Comparison of ENCODE assay signal across 20 cellular contexts in the genomic region with DNA sequence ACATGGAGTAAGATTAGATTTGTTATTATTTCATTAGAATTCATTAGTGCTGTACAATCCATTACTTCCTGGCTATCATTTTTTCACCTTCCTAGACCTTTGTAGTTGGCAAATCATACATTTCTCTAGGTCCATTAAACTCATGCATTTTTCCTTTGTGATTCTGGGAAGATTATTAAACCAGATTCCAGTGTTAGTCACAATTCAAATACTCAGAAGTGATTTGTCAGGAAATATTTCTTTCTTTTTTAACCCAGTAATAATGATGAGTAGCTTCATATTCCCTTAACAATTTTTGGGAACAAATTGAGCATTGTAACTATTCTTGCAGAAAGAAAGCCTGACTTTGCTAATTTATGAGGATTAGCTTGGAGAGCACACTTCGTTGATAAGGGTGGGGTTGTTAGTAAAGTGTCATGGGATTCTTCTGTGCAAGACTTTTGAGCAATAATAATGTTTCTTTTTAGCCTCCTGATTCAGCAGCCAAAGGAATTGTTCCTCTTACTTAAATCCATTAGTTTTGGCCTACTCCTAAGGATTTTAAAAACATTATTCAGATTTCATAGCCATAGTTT. TPM values are rescaled to one million over a fixed set of nuclear protein-coding genes. Genes with fewer than 3 reads are reported as not detected.
"Had no signal": no experiment of that assay in that cellular context is flagged by ENCODE, and none has a peak within 500 bp of the region (broad histone marks: within the 10 kb centered on the region; RNA-seq: fewer than 3 reads in every experiment).

No MANE protein-coding gene starts in this region.

- H3K4me3 ChIP-seq: breast epithelium, left ventricle myocardium inferior, smooth muscle cell, upper lobe of left lung had no signal

- ATAC-seq: effector memory CD8-positive, alpha-beta T cell; natural killer cell treated with Interleukin-12 subunit alpha and Interleukin-12 subunit beta and Interleukin-15 and Interleukin-18, amount 100 ng/mL, for 72 hours had no signal

- H3K36me3 ChIP-seq: breast epithelium, left ventricle myocardium inferior, upper lobe of left lung had no signal

- H3K27me3 ChIP-seq: breast epithelium, upper lobe of left lung had no signal

- H3K4me1 ChIP-seq: breast epithelium, left ventricle myocardium inferior, upper lobe of left lung had no signal

- H3K4me2 ChIP-seq: smooth muscle cell had no signal

- H3K27ac ChIP-seq: left ventricle myocardium inferior, upper lobe of left lung had no signal

- DNase-seq: activated B cell treated with CpG ODN at 0.5 μM for 24 hours; activated CD4-positive, alpha-beta T cell treated with anti-CD3 and anti-CD28 coated beads, Interleukin-2, amount 10 ng/mL, durations not matched to agents 24 days and 14 days; activated naive CD8-positive, alpha-beta T cell treated with anti-CD3 and anti-CD28 coated beads, Interleukin-2, amount 10 ng/mL, durations not matched to agents 7 days and 5 days; anterior cingulate cortex; dermis blood vessel endothelial cell; effector memory CD8-positive, alpha-beta T cell; hippocampal formation; left ventricle myocardium inferior; nucleus accumbens; right cardiac atrium; T-helper 2 cell had no signal

- H3K9me3 ChIP-seq: breast epithelium, left ventricle myocardium inferior, upper lobe of left lung had no signal

RNA-seq across cellular contexts. Expression of gene KRT24, which starts 18.7 kb away (rescaled TPM):
- total RNA-seq: activated B cell treated with CpG ODN at 0.5 μM for 24 hours; activated CD4-positive, alpha-beta T cell treated with anti-CD3 and anti-CD28 coated beads, Interleukin-2, amount 10 ng/mL, durations not matched to agents 24 days and 14 days; activated naive CD8-positive, alpha-beta T cell treated with anti-CD3 and anti-CD28 coated beads, Interleukin-2, amount 10 ng/mL, durations not matched to agents 7 days and 5 days; activated T-helper 1 cell treated with anti-CD3 and anti-CD28 coated beads, Interleukin-12 subunit alpha, Interleukin-12 subunit beta, Interleukin-2, Interleukin-4 antibody, amounts not matched to agents 30 ng/mL and 10 ng/mL and 1 ng/mL, durations not matched to agents 14 hours and 24 hours and 36 hours; breast epithelium; chondrocyte; dermis blood vessel endothelial cell; left ventricle myocardium inferior; natural killer cell treated with Interleukin-12 subunit alpha and Interleukin-12 subunit beta and Interleukin-15 and Interleukin-18, amount 100 ng/mL, for 72 hours; posterior vena cava; right cardiac atrium; smooth muscle cell; temporal lobe; upper lobe of left lung had no signal
- polyA plus RNA-seq: smooth muscle cell had no signal

RNA-seq across cellular contexts. Expression of gene KRT25, which starts 32.9 kb away (rescaled TPM):
- total RNA-seq: activated B cell treated with CpG ODN at 0.5 μM for 24 hours; activated CD4-positive, alpha-beta T cell treated with anti-CD3 and anti-CD28 coated beads, Interleukin-2, amount 10 ng/mL, durations not matched to agents 24 days and 14 days; activated naive CD8-positive, alpha-beta T cell treated with anti-CD3 and anti-CD28 coated beads, Interleukin-2, amount 10 ng/mL, durations not matched to agents 7 days and 5 days; activated T-helper 1 cell treated with anti-CD3 and anti-CD28 coated beads, Interleukin-12 subunit alpha, Interleukin-12 subunit beta, Interleukin-2, Interleukin-4 antibody, amounts not matched to agents 30 ng/mL and 10 ng/mL and 1 ng/mL, durations not matched to agents 14 hours and 24 hours and 36 hours; breast epithelium; chondrocyte; dermis blood vessel endothelial cell; left ventricle myocardium inferior; natural killer cell treated with Interleukin-12 subunit alpha and Interleukin-12 subunit beta and Interleukin-15 and Interleukin-18, amount 100 ng/mL, for 72 hours; posterior vena cava; right cardiac atrium; smooth muscle cell; upper lobe of left lung had no signal
- polyA plus RNA-seq: keratinocyte, right cardiac atrium, smooth muscle cell had no signal

RNA-seq across cellular contexts. Expression of gene KRT26, which starts 49.8 kb away (rescaled TPM):
- total RNA-seq: activated B cell treated with CpG ODN at 0.5 μM for 24 hours; activated CD4-positive, alpha-beta T cell treated with anti-CD3 and anti-CD28 coated beads, Interleukin-2, amount 10 ng/mL, durations not matched to agents 24 days and 14 days; activated naive CD8-positive, alpha-beta T cell treated with anti-CD3 and anti-CD28 coated beads, Interleukin-2, amount 10 ng/mL, durations not matched to agents 7 days and 5 days; activated T-helper 1 cell treated with anti-CD3 and anti-CD28 coated beads, Interleukin-12 subunit alpha, Interleukin-12 subunit beta, Interleukin-2, Interleukin-4 antibody, amounts not matched to agents 30 ng/mL and 10 ng/mL and 1 ng/mL, durations not matched to agents 14 hours and 24 hours and 36 hours; breast epithelium; chondrocyte; dermis blood vessel endothelial cell; left ventricle myocardium inferior; natural killer cell treated with Interleukin-12 subunit alpha and Interleukin-12 subunit beta and Interleukin-15 and Interleukin-18, amount 100 ng/mL, for 72 hours; posterior vena cava; right cardiac atrium; smooth muscle cell; temporal lobe; upper lobe of left lung had no signal
- polyA plus RNA-seq: keratinocyte, right cardiac atrium, smooth muscle cell had no signal

RNA-seq across cellular contexts. Expression of gene KRT222, which starts 57.3 kb away (rescaled TPM):
- total RNA-seq: activated B cell treated with CpG ODN at 0.5 μM for 24 hours; activated CD4-positive, alpha-beta T cell treated with anti-CD3 and anti-CD28 coated beads, Interleukin-2, amount 10 ng/mL, durations not matched to agents 24 days and 14 days; activated naive CD8-positive, alpha-beta T cell treated with anti-CD3 and anti-CD28 coated beads, Interleukin-2, amount 10 ng/mL, durations not matched to agents 7 days and 5 days; activated T-helper 1 cell treated with anti-CD3 and anti-CD28 coated beads, Interleukin-12 subunit alpha, Interleukin-12 subunit beta, Interleukin-2, Interleukin-4 antibody, amounts not matched to agents 30 ng/mL and 10 ng/mL and 1 ng/mL, durations not matched to agents 14 hours and 24 hours and 36 hours; chondrocyte; natural killer cell treated with Interleukin-12 subunit alpha and Interleukin-12 subunit beta and Interleukin-15 and Interleukin-18, amount 100 ng/mL, for 72 hours; smooth muscle cell had no signal
- polyA plus RNA-seq: smooth muscle cell had no signal
